ENCODE assay signal across 1 cellular context in genomic region chr19:14395710-14396338, GRCh38.
TF ChIP-seq lines count a peak whose summit lies in the region.

No MANE protein-coding gene starts in this region.

TF ChIP-seq in K562, 482 proteins besides CTCF, POLR2A, EP300 and RAD21:
- TF ChIP-seq GTF3C2 (IDR thresholded peaks at IDR 0.05; ENCODE audit: borderline replicate concordance, extremely low read depth, insufficient read length) (no peak), FOXP1 (CRISPR knock-in tag; IDR thresholded peaks at IDR 0.05) (no peak), TAF15 (IDR thresholded peaks at IDR 0.05; ENCODE audit: low read depth, low read length) (no peak), MEF2A (IDR thresholded peaks at IDR 0.05; ENCODE audit: control insufficient read depth, low read depth, low read length) (no peak), CHD2 (IDR thresholded peaks at IDR 0.05; ENCODE audit: low read depth, low read length) (peak; percentile 3; the same call in 1 of the 2 replicates), POLR2G (IDR thresholded peaks at IDR 0.05; ENCODE audit: low read depth, low read length) (peak; percentile 74), ZNF76 (CRISPR knock-in tag; IDR thresholded peaks at IDR 0.05; ENCODE audit: borderline replicate concordance) (no peak), TFAP4 (CRISPR knock-in tag; IDR thresholded peaks at IDR 0.05; ENCODE audit: borderline replicate concordance) (no peak), SAFB2 (IDR thresholded peaks at IDR 0.05; ENCODE audit: borderline replicate concordance, low read depth, low read length, severe bottlenecking) (no peak), RBM22 (IDR thresholded peaks at IDR 0.05; ENCODE audit: low read depth, low read length, poor library complexity, severe bottlenecking) (peak; percentile 53), MBD2 (IDR thresholded peaks at IDR 0.05; ENCODE audit: borderline replicate concordance, low read depth) (no peak), BACH1 (tag; IDR thresholded peaks at IDR 0.05) (no peak), PTRF (tag; IDR thresholded peaks at IDR 0.05) (no peak), MTA1 (IDR thresholded peaks at IDR 0.05; ENCODE audit: borderline replicate concordance) (no peak), RBM25 (IDR thresholded peaks at IDR 0.05; ENCODE audit: low read depth, low read length, severe bottlenecking) (no peak), CBFB (CRISPR knock-in tag; IDR thresholded peaks at IDR 0.05) (no peak), SMARCA5 (IDR thresholded peaks at IDR 0.05) (no peak), RNF219 (CRISPR knock-in tag; IDR thresholded peaks at IDR 0.05) (no peak), RBFOX2 (IDR thresholded peaks at IDR 0.05; ENCODE audit: low read depth, low read length) (peak; percentile 59), NEUROD1 (IDR thresholded peaks at IDR 0.05; ENCODE audit: borderline replicate concordance, low read depth, low read length, partially characterized antibody) (no peak), IFI16 (CRISPR knock-in tag; IDR thresholded peaks at IDR 0.05) (no peak), GTF2E2 (tag; IDR thresholded peaks at IDR 0.05) (no peak)
- TF ChIP-seq, protein P1, sequence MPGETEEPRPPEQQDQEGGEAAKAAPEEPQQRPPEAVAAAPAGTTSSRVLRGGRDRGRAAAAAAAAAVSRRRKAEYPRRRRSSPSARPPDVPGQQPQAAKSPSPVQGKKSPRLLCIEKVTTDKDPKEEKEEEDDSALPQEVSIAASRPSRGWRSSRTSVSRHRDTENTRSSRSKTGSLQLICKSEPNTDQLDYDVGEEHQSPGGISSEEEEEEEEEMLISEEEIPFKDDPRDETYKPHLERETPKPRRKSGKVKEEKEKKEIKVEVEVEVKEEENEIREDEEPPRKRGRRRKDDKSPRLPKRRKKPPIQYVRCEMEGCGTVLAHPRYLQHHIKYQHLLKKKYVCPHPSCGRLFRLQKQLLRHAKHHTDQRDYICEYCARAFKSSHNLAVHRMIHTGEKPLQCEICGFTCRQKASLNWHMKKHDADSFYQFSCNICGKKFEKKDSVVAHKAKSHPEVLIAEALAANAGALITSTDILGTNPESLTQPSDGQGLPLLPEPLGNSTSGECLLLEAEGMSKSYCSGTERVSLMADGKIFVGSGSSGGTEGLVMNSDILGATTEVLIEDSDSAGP (CRISPR knock-in tag; IDR thresholded peaks at IDR 0.05), result no peak
- TF ChIP-seq, protein P2, sequence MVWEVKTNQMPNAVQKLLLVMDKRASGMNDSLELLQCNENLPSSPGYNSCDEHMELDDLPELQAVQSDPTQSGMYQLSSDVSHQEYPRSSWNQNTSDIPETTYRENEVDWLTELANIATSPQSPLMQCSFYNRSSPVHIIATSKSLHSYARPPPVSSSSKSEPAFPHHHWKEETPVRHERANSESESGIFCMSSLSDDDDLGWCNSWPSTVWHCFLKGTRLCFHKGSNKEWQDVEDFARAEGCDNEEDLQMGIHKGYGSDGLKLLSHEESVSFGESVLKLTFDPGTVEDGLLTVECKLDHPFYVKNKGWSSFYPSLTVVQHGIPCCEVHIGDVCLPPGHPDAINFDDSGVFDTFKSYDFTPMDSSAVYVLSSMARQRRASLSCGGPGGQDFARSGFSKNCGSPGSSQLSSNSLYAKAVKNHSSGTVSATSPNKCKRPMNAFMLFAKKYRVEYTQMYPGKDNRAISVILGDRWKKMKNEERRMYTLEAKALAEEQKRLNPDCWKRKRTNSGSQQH (CRISPR knock-in tag; IDR thresholded peaks at IDR 0.05), result no peak
- TF ChIP-seq, protein P3, sequence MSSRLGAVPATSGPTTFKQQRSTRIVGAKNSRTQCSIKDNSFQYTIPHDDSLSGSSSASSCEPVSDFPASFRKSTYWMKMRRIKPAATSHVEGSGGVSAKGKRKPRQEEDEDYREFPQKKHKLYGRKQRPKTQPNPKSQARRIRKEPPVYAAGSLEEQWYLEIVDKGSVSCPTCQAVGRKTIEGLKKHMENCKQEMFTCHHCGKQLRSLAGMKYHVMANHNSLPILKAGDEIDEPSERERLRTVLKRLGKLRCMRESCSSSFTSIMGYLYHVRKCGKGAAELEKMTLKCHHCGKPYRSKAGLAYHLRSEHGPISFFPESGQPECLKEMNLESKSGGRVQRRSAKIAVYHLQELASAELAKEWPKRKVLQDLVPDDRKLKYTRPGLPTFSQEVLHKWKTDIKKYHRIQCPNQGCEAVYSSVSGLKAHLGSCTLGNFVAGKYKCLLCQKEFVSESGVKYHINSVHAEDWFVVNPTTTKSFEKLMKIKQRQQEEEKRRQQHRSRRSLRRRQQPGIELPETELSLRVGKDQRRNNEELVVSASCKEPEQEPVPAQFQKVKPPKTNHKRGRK (tag; IDR thresholded peaks at IDR 0.05), result no peak
- TF ChIP-seq, protein P4, sequence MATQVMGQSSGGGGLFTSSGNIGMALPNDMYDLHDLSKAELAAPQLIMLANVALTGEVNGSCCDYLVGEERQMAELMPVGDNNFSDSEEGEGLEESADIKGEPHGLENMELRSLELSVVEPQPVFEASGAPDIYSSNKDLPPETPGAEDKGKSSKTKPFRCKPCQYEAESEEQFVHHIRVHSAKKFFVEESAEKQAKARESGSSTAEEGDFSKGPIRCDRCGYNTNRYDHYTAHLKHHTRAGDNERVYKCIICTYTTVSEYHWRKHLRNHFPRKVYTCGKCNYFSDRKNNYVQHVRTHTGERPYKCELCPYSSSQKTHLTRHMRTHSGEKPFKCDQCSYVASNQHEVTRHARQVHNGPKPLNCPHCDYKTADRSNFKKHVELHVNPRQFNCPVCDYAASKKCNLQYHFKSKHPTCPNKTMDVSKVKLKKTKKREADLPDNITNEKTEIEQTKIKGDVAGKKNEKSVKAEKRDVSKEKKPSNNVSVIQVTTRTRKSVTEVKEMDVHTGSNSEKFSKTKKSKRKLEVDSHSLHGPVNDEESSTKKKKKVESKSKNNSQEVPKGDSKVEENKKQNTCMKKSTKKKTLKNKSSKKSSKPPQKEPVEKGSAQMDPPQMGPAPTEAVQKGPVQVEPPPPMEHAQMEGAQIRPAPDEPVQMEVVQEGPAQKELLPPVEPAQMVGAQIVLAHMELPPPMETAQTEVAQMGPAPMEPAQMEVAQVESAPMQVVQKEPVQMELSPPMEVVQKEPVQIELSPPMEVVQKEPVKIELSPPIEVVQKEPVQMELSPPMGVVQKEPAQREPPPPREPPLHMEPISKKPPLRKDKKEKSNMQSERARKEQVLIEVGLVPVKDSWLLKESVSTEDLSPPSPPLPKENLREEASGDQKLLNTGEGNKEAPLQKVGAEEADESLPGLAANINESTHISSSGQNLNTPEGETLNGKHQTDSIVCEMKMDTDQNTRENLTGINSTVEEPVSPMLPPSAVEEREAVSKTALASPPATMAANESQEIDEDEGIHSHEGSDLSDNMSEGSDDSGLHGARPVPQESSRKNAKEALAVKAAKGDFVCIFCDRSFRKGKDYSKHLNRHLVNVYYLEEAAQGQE (CRISPR knock-in tag; IDR thresholded peaks at IDR 0.05; ENCODE audit: low read depth), result no peak
- TF ChIP-seq, protein P5, sequence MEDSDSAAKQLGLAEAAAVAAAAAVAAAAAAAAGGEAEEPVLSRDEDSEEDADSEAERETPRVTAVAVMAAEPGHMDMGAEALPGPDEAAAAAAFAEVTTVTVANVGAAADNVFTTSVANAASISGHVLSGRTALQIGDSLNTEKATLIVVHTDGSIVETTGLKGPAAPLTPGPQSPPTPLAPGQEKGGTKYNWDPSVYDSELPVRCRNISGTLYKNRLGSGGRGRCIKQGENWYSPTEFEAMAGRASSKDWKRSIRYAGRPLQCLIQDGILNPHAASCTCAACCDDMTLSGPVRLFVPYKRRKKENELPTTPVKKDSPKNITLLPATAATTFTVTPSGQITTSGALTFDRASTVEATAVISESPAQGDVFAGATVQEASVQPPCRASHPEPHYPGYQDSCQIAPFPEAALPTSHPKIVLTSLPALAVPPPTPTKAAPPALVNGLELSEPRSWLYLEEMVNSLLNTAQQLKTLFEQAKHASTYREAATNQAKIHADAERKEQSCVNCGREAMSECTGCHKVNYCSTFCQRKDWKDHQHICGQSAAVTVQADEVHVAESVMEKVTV (CRISPR knock-in tag; IDR thresholded peaks at IDR 0.05), result no peak
- TF ChIP-seq, protein P6, sequence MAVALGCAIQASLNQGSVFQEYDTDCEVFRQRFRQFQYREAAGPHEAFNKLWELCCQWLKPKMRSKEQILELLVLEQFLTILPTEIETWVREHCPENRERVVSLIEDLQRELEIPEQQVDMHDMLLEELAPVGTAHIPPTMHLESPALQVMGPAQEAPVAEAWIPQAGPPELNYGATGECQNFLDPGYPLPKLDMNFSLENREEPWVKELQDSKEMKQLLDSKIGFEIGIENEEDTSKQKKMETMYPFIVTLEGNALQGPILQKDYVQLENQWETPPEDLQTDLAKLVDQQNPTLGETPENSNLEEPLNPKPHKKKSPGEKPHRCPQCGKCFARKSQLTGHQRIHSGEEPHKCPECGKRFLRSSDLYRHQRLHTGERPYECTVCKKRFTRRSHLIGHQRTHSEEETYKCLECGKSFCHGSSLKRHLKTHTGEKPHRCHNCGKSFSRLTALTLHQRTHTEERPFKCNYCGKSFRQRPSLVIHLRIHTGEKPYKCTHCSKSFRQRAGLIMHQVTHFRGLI (CRISPR knock-in tag; IDR thresholded peaks at IDR 0.05), result no peak
- TF ChIP-seq, protein P7, sequence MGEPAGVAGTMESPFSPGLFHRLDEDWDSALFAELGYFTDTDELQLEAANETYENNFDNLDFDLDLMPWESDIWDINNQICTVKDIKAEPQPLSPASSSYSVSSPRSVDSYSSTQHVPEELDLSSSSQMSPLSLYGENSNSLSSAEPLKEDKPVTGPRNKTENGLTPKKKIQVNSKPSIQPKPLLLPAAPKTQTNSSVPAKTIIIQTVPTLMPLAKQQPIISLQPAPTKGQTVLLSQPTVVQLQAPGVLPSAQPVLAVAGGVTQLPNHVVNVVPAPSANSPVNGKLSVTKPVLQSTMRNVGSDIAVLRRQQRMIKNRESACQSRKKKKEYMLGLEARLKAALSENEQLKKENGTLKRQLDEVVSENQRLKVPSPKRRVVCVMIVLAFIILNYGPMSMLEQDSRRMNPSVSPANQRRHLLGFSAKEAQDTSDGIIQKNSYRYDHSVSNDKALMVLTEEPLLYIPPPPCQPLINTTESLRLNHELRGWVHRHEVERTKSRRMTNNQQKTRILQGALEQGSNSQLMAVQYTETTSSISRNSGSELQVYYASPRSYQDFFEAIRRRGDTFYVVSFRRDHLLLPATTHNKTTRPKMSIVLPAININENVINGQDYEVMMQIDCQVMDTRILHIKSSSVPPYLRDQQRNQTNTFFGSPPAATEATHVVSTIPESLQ (CRISPR knock-in tag; IDR thresholded peaks at IDR 0.05), result no peak
TF ChIP-seq in K562: peak in this region for 4.
